In genomic region chr11:114354076-114354475, GRCh38 we compare ENCODE assay signal across 17 cellular contexts. TPM values are rescaled to one million over a fixed set of nuclear protein-coding genes. Genes with fewer than 3 reads are reported as not detected.
A peak's percentile ranks its signal among the peaks of the same experiment; 100 is the strongest.
DNase-seq lines count a peak whose midpoint lies in the region; ATAC-seq and TF ChIP-seq lines count a peak whose summit lies in the region.
"Had no signal": no experiment of that assay in that cellular context is flagged by ENCODE, and none has a peak within 500 bp of the region (broad histone marks: within the 10 kb centered on the region; RNA-seq: fewer than 3 reads in every experiment).

No MANE protein-coding gene starts in this region.

- no peak overlapping the region for H3K27ac ChIP-seq in suprapubic skin
- H3K27ac ChIP-seq: KMS-11 had no signal

- no peaks in the 10 kb centered on the region for H3K27me3 ChIP-seq in kidney epithelial cell (ENCODE audit: control insufficient read depth, insufficient read depth, low read length)
- no peaks in the 10 kb centered on the region for H3K27me3 ChIP-seq in suprapubic skin
- H3K27me3 ChIP-seq: BE2C had no signal

- H3K9me3 Mint-ChIP-seq in activated T-cell treated with anti-CD3 and anti-CD28 coated beads, Interleukin-2, amount 50 U/mL, for 72 hours: no peaks in the 10 kb centered on the region
- H3K9me3 Mint-ChIP-seq: neural crest cell had no signal

- WGBS in suprapubic skin: 49% methylated on average over 3 of the region's 3 CpGs

- peaks cover 6% of the 10 kb centered on the region for H3K27me3 Mint-ChIP-seq in activated T-cell treated with anti-CD3 and anti-CD28 coated beads, Interleukin-2, amount 50 U/mL, for 72 hours (ENCODE audit: low read depth)

- in situ Hi-C loops in ACHN (cut with HindIII; ENCODE audit: low pct_ligation_motif_present, low pct_unique_long_range_greater_than_20kb, low sequenced_read_pairs): no loop called here

- peak; percentile 81 for DNase-seq in ACHN
- peak; percentile 93 for DNase-seq in HS-5 (ENCODE audit: low read depth)
- peak; percentile 72 for DNase-seq in brain pericyte (ENCODE audit: low read depth, low spot score)
- DNase-seq in kidney epithelial cell (ENCODE audit: low read depth): peak; percentile 82
- DNase-seq in activated T-cell treated with anti-CD3 and anti-CD28 coated beads, Interleukin-2, amount 50 U/mL, for 72 hours: no peak
- DNase-seq in SKM-1 treated with dmso at 0.1 percent for 144 hours (lab: John Stamatoyannopoulos, UW; ENCODE audit: unreplicated experiment): no peak
- no peak for DNase-seq in OCI-M1 (lab: John Stamatoyannopoulos, UW)
- no peak for DNase-seq in suprapubic skin (ENCODE audit: low spot score in 2 of 2)
- DNase-seq: activated CD4-positive, alpha-beta T cell treated with anti-CD3 and anti-CD28 coated beads for 4 hours; activated naive CD4-positive, alpha-beta T cell treated with anti-CD3 and anti-CD28 coated beads, Interleukin-2, amount 50 U/mL, for 16 hours; BE2C; effector CD4-positive, alpha-beta T cell; islet precursor cell; SHP77 treated with DMSO at 0.1 percent for 48 hours; stimulated activated naive CD4-positive, alpha-beta T cell had no signal

- no peak for TF ChIP-seq EP300 in suprapubic skin (IDR thresholded peaks at IDR 0.05)

- no peak for TF ChIP-seq CTCF in kidney epithelial cell (IDR thresholded peaks at IDR 0.05; ENCODE audit: insufficient read depth, low read length, poor library complexity, severe bottlenecking)
- no peak for TF ChIP-seq CTCF in suprapubic skin (IDR thresholded peaks at IDR 0.05)

- no peaks in the 10 kb centered on the region for H3K9me3 ChIP-seq in suprapubic skin
- H3K9me3 ChIP-seq: BE2C had no signal

- H3K27ac Mint-ChIP-seq in activated T-cell treated with anti-CD3 and anti-CD28 coated beads, Interleukin-2, amount 50 U/mL, for 72 hours: no peak overlapping the region

- H3K36me3 Mint-ChIP-seq in activated T-cell treated with anti-CD3 and anti-CD28 coated beads, Interleukin-2, amount 50 U/mL, for 72 hours (ENCODE audit: insufficient read depth in 2 of 2): no peaks in the 10 kb centered on the region

- ATAC-seq in activated T-cell treated with anti-CD3 and anti-CD28 coated beads, Interleukin-2, amount 50 U/mL, for 72 hours (replicated peaks in 1 of 2): no peak

- H3K4me1 Mint-ChIP-seq in activated T-cell treated with anti-CD3 and anti-CD28 coated beads, Interleukin-2, amount 50 U/mL, for 72 hours (ENCODE audit: low read depth): no peaks in the 10 kb centered on the region
- H3K4me1 Mint-ChIP-seq: neural crest cell had no signal

- no peak overlapping the region for H3K4me3 Mint-ChIP-seq in activated T-cell treated with anti-CD3 and anti-CD28 coated beads, Interleukin-2, amount 50 U/mL, for 72 hours
- H3K4me3 Mint-ChIP-seq: neural crest cell had no signal

- TF ChIP-seq POLR2A in suprapubic skin (IDR thresholded peaks at IDR 0.05): no peak

- H3K4me3 ChIP-seq in kidney epithelial cell (ENCODE audit: low read depth, low read length): no peak overlapping the region
- no peak overlapping the region for H3K4me3 ChIP-seq in suprapubic skin

- H3K4me1 ChIP-seq in suprapubic skin: peaks cover 8% of the 10 kb centered on the region
- H3K4me1 ChIP-seq: BE2C had no signal

- H3K36me3 ChIP-seq in kidney epithelial cell (ENCODE audit: control insufficient read depth, insufficient read depth, low read length): no peaks in the 10 kb centered on the region
- H3K36me3 ChIP-seq in suprapubic skin: no peaks in the 10 kb centered on the region
- H3K36me3 ChIP-seq: BE2C had no signal

RNA-seq across cellular contexts. Expression of gene C11orf71, which starts 46.2 kb away (rescaled TPM):
- 1.6 and 1.9 TPM in 2 replicates for total RNA-seq in kidney epithelial cell
- 1 to 10 TPM; 5.9 to 7.1 TPM for total RNA-seq in activated T-cell treated with anti-CD3 and anti-CD28 coated beads, Interleukin-2, amount 50 U/mL, for 72 hours
- 10 to 100 TPM in 3 of 4 donors, 1 to 10 TPM in 1; 9.7 to 13.3 (median 11.8) TPM for total RNA-seq in suprapubic skin

RNA-seq across cellular contexts. Expression of gene RBM7, which starts 46.4 kb away (rescaled TPM):
- total RNA-seq in kidney epithelial cell (40.2 and 43.5 TPM in 2 replicates), suprapubic skin (10 to 100 TPM; 10.2 to 18.4 (median 16.9) TPM)
- 10 to 100 TPM; 40.7 to 52.0 TPM for total RNA-seq in activated T-cell treated with anti-CD3 and anti-CD28 coated beads, Interleukin-2, amount 50 U/mL, for 72 hours

RNA-seq across cellular contexts. Expression of gene NNMT, which starts 57.9 kb away (rescaled TPM):
- 470 and 585 TPM in 2 replicates for total RNA-seq in kidney epithelial cell
- not detected for total RNA-seq in activated T-cell treated with anti-CD3 and anti-CD28 coated beads, Interleukin-2, amount 50 U/mL, for 72 hours
- 100 to 1,000 TPM; 106 to 269 (median 210) TPM for total RNA-seq in suprapubic skin

Comparison
In these comparisons a context has a peak if more than half of its experiments do, and no peak if none do; other contexts are left out.
1. DNase-seq: peak in ACHN (single experiment), HS-5 (single experiment), brain pericyte (single experiment) and kidney epithelial cell (single experiment); none in activated T-cell treated with anti-CD3 and anti-CD28 coated beads, Interleukin-2, amount 50 U/mL, for 72 hours (0 of 2), SKM-1 treated with dmso at 0.1 percent for 144 hours (single experiment), OCI-M1 (single experiment) and suprapubic skin (0 of 2).
2. RNA of gene NNMT, which starts 57.9 kb away (total RNA-seq): 470 to 585 TPM in kidney epithelial cell and 106 to 269 TPM in suprapubic skin; not detected in activated T-cell treated with anti-CD3 and anti-CD28 coated beads, Interleukin-2, amount 50 U/mL, for 72 hours; every median in the first group is over 100 times any median in the second.